Comparison of ENCODE assay signal across 28 cellular contexts in genomic region chr15:68634531-68634930, GRCh38. TPM values are rescaled to one million over a fixed set of nuclear protein-coding genes. Genes with fewer than 3 reads are reported as not detected.
"Had no signal": no experiment of that assay in that cellular context is flagged by ENCODE, and none has a peak within 500 bp of the region (broad histone marks: within the 10 kb centered on the region; RNA-seq: fewer than 3 reads in every experiment).

No MANE protein-coding gene starts in this region.

- H3K4me3 Mint-ChIP-seq: activated CD4-positive, alpha-beta T cell treated with anti-CD3 and anti-CD28 coated beads for 36 hours; activated naive CD8-positive, alpha-beta T cell treated with anti-CD3 and anti-CD28 coated beads for 36 hours; activated T-cell treated with anti-CD3 and anti-CD28 coated beads, Interleukin-2, amount 50 U/mL, for 24 hours; immature natural killer cell; mesothelial cell of epicardium; natural killer cell treated with Interleukin-12 subunit alpha and Interleukin-12 subunit beta and Interleukin-15 and Interleukin-18, amount 100 ng/mL, for 72 hours; stimulated activated naive CD8-positive, alpha-beta T cell treated with anti-CD3 and anti-CD28 coated beads, Interleukin-15, amount 100 ng/mL, for 72 hours; T-helper 1 cell treated with Interleukin-12 subunit alpha and Interleukin-12 subunit beta and Interleukin-4 antibody, amounts not matched to agents 30 μg/mL and 1 μg/mL, for 36 hours; WTC11 had no signal

- H2AFZ ChIP-seq: hepatocyte had no signal

- H3K27me3 ChIP-seq: foreskin keratinocyte, hepatocyte, ovary, right atrium auricular region, suprapubic skin, uterus had no signal

- H3K4me2 ChIP-seq: hepatocyte had no signal

- H3K27me3 Mint-ChIP-seq: activated CD4-positive, alpha-beta T cell treated with anti-CD3 and anti-CD28 coated beads for 36 hours; activated naive CD8-positive, alpha-beta T cell treated with anti-CD3 and anti-CD28 coated beads for 36 hours had no signal

- H3K4me1 ChIP-seq: prostate gland had no signal

- H3K36me3 Mint-ChIP-seq: activated naive CD8-positive, alpha-beta T cell treated with anti-CD3 and anti-CD28 coated beads for 36 hours; immature natural killer cell; mesothelial cell of epicardium; natural killer cell treated with Interleukin-12 subunit alpha and Interleukin-12 subunit beta and Interleukin-15 and Interleukin-18, amount 100 ng/mL, for 72 hours; WTC11 had no signal

- H3K27ac ChIP-seq: foreskin keratinocyte, hepatocyte, prostate gland, suprapubic skin had no signal

- H3K27ac Mint-ChIP-seq: activated CD4-positive, alpha-beta T cell treated with anti-CD3 and anti-CD28 coated beads for 36 hours; activated naive CD8-positive, alpha-beta T cell treated with anti-CD3 and anti-CD28 coated beads for 36 hours; activated T-cell treated with anti-CD3 and anti-CD28 coated beads, Interleukin-2, amount 50 U/mL, for 24 hours; activated T-helper 2 cell treated with anti-CD3 and anti-CD28 coated beads, Interferon-gamma antibody, Interleukin-2, Interleukin-4, amounts not matched to agents 10 μg/mL and 5 μg/mL and 100 μg/mL, durations not matched to agents 14 hours and 24 hours and 36 hours; immature natural killer cell; mesothelial cell of epicardium; natural killer cell treated with Interleukin-12 subunit alpha and Interleukin-12 subunit beta and Interleukin-15 and Interleukin-18, amount 100 ng/mL, for 72 hours; stimulated activated naive CD8-positive, alpha-beta T cell treated with anti-CD3 and anti-CD28 coated beads, Interleukin-15, amount 100 ng/mL, for 72 hours; T-helper 1 cell treated with Interleukin-12 subunit alpha and Interleukin-12 subunit beta and Interleukin-4 antibody, amounts not matched to agents 30 μg/mL and 1 μg/mL, for 36 hours; WTC11 had no signal

- ATAC-seq: activated CD4-positive, alpha-beta T cell treated with anti-CD3 and anti-CD28 coated beads for 36 hours; foreskin keratinocyte; natural killer cell treated with Interleukin-12 subunit alpha and Interleukin-12 subunit beta and Interleukin-15 and Interleukin-18, amount 100 ng/mL, for 72 hours; stimulated activated naive CD8-positive, alpha-beta T cell treated with anti-CD3 and anti-CD28 coated beads, Interleukin-15, amount 100 ng/mL, for 72 hours; WTC11 had no signal

- DNase-seq: activated CD4-positive, alpha-beta T cell treated with anti-CD3 and anti-CD28 coated beads for 36 hours; activated CD4-positive, alpha-beta T cell treated with anti-CD3 and anti-CD28 coated beads, Interleukin-2, amount 50 U/mL, for 4 hours; activated CD8-positive, alpha-beta memory T cell treated with anti-CD3 and anti-CD28 coated beads for 24 hours; activated CD8-positive, alpha-beta memory T cell treated with anti-CD3 and anti-CD28 coated beads, Interleukin-2, amount 50 U/mL, for 4 hours; activated naive CD4-positive, alpha-beta T cell; activated naive CD8-positive, alpha-beta T cell treated with anti-CD3 and anti-CD28 coated beads for 36 hours; activated T-cell treated with anti-CD3 and anti-CD28 coated beads, Interleukin-2, amount 50 U/mL, for 24 hours; cortex of kidney; foreskin keratinocyte; immature natural killer cell; kidney glomerular epithelial cell; mammary epithelial cell; stimulated activated CD4-positive, alpha-beta T cell treated with anti-CD3 and anti-CD28 coated beads, Interleukin-1b, Interleukin-23, amount 100 ng/mL, for 48 hours; stimulated activated naive CD8-positive, alpha-beta T cell treated with anti-CD3 and anti-CD28 coated beads, Interleukin-15, amount 100 ng/mL, for 72 hours; T1000; trophoblast cell had no signal

- H3K79me2 ChIP-seq: hepatocyte had no signal

- H3K4me1 Mint-ChIP-seq: activated CD4-positive, alpha-beta T cell treated with anti-CD3 and anti-CD28 coated beads for 36 hours; activated naive CD8-positive, alpha-beta T cell treated with anti-CD3 and anti-CD28 coated beads for 36 hours; immature natural killer cell; stimulated activated naive CD8-positive, alpha-beta T cell treated with anti-CD3 and anti-CD28 coated beads, Interleukin-15, amount 100 ng/mL, for 72 hours had no signal

- H3K9me3 ChIP-seq: ovary, prostate gland, right atrium auricular region, suprapubic skin, uterus had no signal

- H3K4me3 ChIP-seq: hepatocyte, ovary, prostate gland, right atrium auricular region, suprapubic skin, uterus had no signal

- FAIRE-seq: bronchial epithelial cell had no signal

- H3K36me3 ChIP-seq: ovary, prostate gland, right atrium auricular region, suprapubic skin, uterus had no signal

- H3K9me3 Mint-ChIP-seq: activated naive CD8-positive, alpha-beta T cell treated with anti-CD3 and anti-CD28 coated beads for 36 hours; activated T-cell treated with anti-CD3 and anti-CD28 coated beads, Interleukin-2, amount 50 U/mL, for 24 hours; activated T-helper 2 cell treated with anti-CD3 and anti-CD28 coated beads, Interferon-gamma antibody, Interleukin-2, Interleukin-4, amounts not matched to agents 10 μg/mL and 5 μg/mL and 100 μg/mL, durations not matched to agents 14 hours and 24 hours and 36 hours; immature natural killer cell; mesothelial cell of epicardium; natural killer cell treated with Interleukin-12 subunit alpha and Interleukin-12 subunit beta and Interleukin-15 and Interleukin-18, amount 100 ng/mL, for 72 hours; stimulated activated naive CD8-positive, alpha-beta T cell treated with anti-CD3 and anti-CD28 coated beads, Interleukin-15, amount 100 ng/mL, for 72 hours; T-helper 1 cell treated with Interleukin-12 subunit alpha and Interleukin-12 subunit beta and Interleukin-4 antibody, amounts not matched to agents 30 μg/mL and 1 μg/mL, for 36 hours; WTC11 had no signal

RNA-seq across cellular contexts. Expression of gene CORO2B, which starts 55.7 kb away (rescaled TPM):
- total RNA-seq: activated naive CD8-positive, alpha-beta T cell treated with anti-CD3 and anti-CD28 coated beads for 36 hours; natural killer cell treated with Interleukin-12 subunit alpha and Interleukin-12 subunit beta and Interleukin-15 and Interleukin-18, amount 100 ng/mL, for 72 hours had no signal
- polyA plus RNA-seq: immature natural killer cell had no signal
